In the genomic region with DNA sequence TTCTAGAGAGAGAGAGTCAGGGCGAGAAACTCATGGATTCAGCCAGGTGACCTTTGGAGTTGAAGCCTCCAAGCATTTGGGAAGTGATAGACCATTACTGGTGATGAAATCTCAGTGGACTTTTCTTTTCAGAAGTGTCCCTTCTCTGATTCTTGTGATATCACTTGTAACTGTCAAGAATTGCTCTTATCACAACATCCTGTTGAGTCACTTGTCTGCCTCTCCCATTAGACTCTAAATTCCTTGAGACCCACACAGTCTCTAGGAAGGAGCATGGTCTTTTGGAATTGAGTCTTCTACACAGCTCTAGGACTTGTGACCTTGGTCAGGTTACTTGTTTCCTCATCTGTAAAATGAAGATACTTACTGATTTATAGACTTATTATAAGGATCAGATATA, we compare ENCODE assay signal across 20 cellular contexts.
DNase-seq lines count a peak whose midpoint lies in the region; ATAC-seq and TF ChIP-seq lines count a peak whose summit lies in the region.
"Had no signal": no experiment of that assay in that cellular context is flagged by ENCODE, and none has a peak within 500 bp of the region (broad histone marks: within the 10 kb centered on the region; RNA-seq: fewer than 3 reads in every experiment).

No MANE protein-coding gene starts in this region.

- 79 to 87% methylated on average over 1 of the region's 1 CpG for WGBS in GM23248 (ENCODE audit: low coverage in 1 of 2, low lambda C conversion rate in 2 of 2, missing lambda C conversion rate in 2 of 2), 2 experiments

- H3K36me3 ChIP-seq in GM23248 (ENCODE audit: low read depth) = no peaks in the 10 kb centered on the region
- H3K36me3 ChIP-seq in brain microvascular endothelial cell (replicated peaks) = no peaks in the 10 kb centered on the region
- H3K36me3 ChIP-seq: BLaER1, Peyer's patch had no signal

- H2AFZ ChIP-seq in GM23248 = no peak overlapping the region

- no peaks in the 10 kb centered on the region for H3K9me2 ChIP-seq in GM23248 (ENCODE audit: insufficient read depth)

- H3K9me3 ChIP-seq in GM23248 (ENCODE audit: low read depth) = no peaks in the 10 kb centered on the region
- H3K9me3 ChIP-seq: BLaER1, Peyer's patch had no signal

- H3K27ac ChIP-seq in GM23248 = no peak overlapping the region
- no peak overlapping the region for H3K27ac ChIP-seq in brain microvascular endothelial cell
- H3K27ac ChIP-seq: BLaER1, Peyer's patch had no signal

- in situ Hi-C loops in GM23248 (cut with MboI) = no loop called here
- in situ Hi-C loops in brain microvascular endothelial cell (cut with HindIII; ENCODE audit: low pct_ligation_motif_present, low sequenced_read_pairs) = no loop called here

- H3K4me3 ChIP-seq in GM23248 (no peak overlapping the region), brain microvascular endothelial cell (ENCODE audit: low read depth, low read length) (no peak overlapping the region)
- H3K4me3 ChIP-seq: BLaER1, Peyer's patch had no signal

- H3K4me2 ChIP-seq in GM23248 (ENCODE audit: unreplicated experiment) = peak overlapping the region; percentile 42
- H3K4me2 ChIP-seq: BLaER1 had no signal

- no peak for TF ChIP-seq CTCF in brain microvascular endothelial cell (IDR thresholded peaks at IDR 0.05; ENCODE audit: low read depth, low read length, missing control alignments)

- no peaks in the 10 kb centered on the region for H3K79me2 ChIP-seq in GM23248 (ENCODE audit: insufficient read depth)

- H3K27me3 ChIP-seq in GM23248 (replicated peaks; ENCODE audit: insufficient read depth) (no peaks in the 10 kb centered on the region), brain microvascular endothelial cell (replicated peaks) (no peaks in the 10 kb centered on the region)
- H3K27me3 ChIP-seq: BLaER1, Peyer's patch had no signal

- peaks cover 3% of the 10 kb centered on the region; the same call in 1 of the 2 replicates for H3K4me1 ChIP-seq in GM23248 (ENCODE audit: insufficient read depth)
- H3K4me1 ChIP-seq: BLaER1, Peyer's patch had no signal

- no peak for ATAC-seq in HG02759 (IDR thresholded peaks at IDR 0.05; ENCODE audit: unreplicated experiment)
- ATAC-seq: Right ventricle myocardium inferior had no signal

- no peaks in the 10 kb centered on the region for H4K20me1 ChIP-seq in GM23248 (ENCODE audit: insufficient read depth)
- H4K20me1 ChIP-seq: BLaER1 had no signal

- no peak for DNase-seq in GM23248
- peak; percentile 57 for DNase-seq in M059J (ENCODE audit: low read depth)
- peak; percentile 25 for DNase-seq in brain microvascular endothelial cell
- no peak for DNase-seq in NCI-H128 (lab: John Stamatoyannopoulos, UW; ENCODE audit: unreplicated experiment)
- no peak for DNase-seq in HuH-7.5 (ENCODE audit: low spot score)
- DNase-seq in NCI-H82 treated with DMSO at 0.1 percent for 48 hours (lab: John Stamatoyannopoulos, UW; ENCODE audit: unreplicated experiment) = no peak
- DNase-seq: ACHN; CD4-positive, alpha-beta T cell; COR-L47; DMS 273 treated with DMSO at 0.1 percent for 48 hours; DMS79 treated with DMSO at 0.1 percent for 48 hours; KG1; NCI-H1105; NCI-H2029 treated with DMSO at 0.1 percent for 48 hours; NCI-H524 treated with DMSO at 0.1 percent for 48 hours; NCI-H82; Peyer's patch had no signal

- H3K9ac ChIP-seq in GM23248 = no peak overlapping the region
- H3K9ac ChIP-seq: BLaER1 had no signal

- peaks cover 7% of the 10 kb centered on the region; the same call in 1 of the 2 replicates for H3F3A ChIP-seq in GM23248 (ENCODE audit: insufficient read depth)

Comparison
In these comparisons a context has a peak if more than half of its experiments do, and no peak if none do; other contexts are left out.
1. DNase-seq: peak in M059J (single experiment) and brain microvascular endothelial cell (single experiment); none in GM23248 (single experiment), NCI-H128 (single experiment), HuH-7.5 (single experiment) and NCI-H82 treated with DMSO at 0.1 percent for 48 hours (single experiment).